In genomic region chr15:81400640-81401236, GRCh38 we compare ENCODE assay signal across 7 cellular contexts. TPM values are rescaled to one million over a fixed set of nuclear protein-coding genes. Genes with fewer than 3 reads are reported as not detected.
DNase-seq lines count a peak whose midpoint lies in the region; ATAC-seq and TF ChIP-seq lines count a peak whose summit lies in the region.

No MANE protein-coding gene starts in this region.

- H3K4me3 ChIP-seq in esophagus muscularis mucosa: no peak overlapping the region

- in situ Hi-C loops in SK-MEL-5 (cut with HindIII; ENCODE audit: low pct_unique_long_range_greater_than_20kb, low sequenced_read_pairs): no loop called here

- TF ChIP-seq EP300 in Ishikawa (IDR thresholded peaks at IDR 0.05; ENCODE audit: borderline replicate concordance) (no peak), esophagus muscularis mucosa (IDR thresholded peaks at IDR 0.05) (no peak)

- ATAC-seq in HG03457 (IDR thresholded peaks at IDR 0.05; ENCODE audit: unreplicated experiment): no peak

- 30% methylated on average over 6 of the region's 6 CpGs for WGBS in esophagus muscularis mucosa

- no peak overlapping the region for H3K27ac ChIP-seq in esophagus muscularis mucosa (replicated peaks in 1 of 4)

- peak; percentile 90 for TF ChIP-seq RAD21 in Ishikawa (IDR thresholded peaks at IDR 0.05; ENCODE audit: low read depth)

- no peaks in the 10 kb centered on the region for H3K9me3 ChIP-seq in esophagus muscularis mucosa

- intact Hi-C loops in esophagus muscularis mucosa (cut with DNase I): loop anchor here (1.0 kb wide), 1 partner anchor 125 kb away; no protein-coding TSS in a partner anchor

- peaks cover 0 to 16% (median 0%) of the 10 kb centered on the region in 4 donors for H3K27me3 ChIP-seq in esophagus muscularis mucosa

- H3K36me3 ChIP-seq in esophagus muscularis mucosa: no peaks in the 10 kb centered on the region

- TF ChIP-seq POLR2A in esophagus muscularis mucosa (IDR thresholded peaks at IDR 0.05; ENCODE audit: low read depth): no peak

- no peaks in the 10 kb centered on the region for H3K4me1 ChIP-seq in esophagus muscularis mucosa

- peak; percentile 69 to 82 (median 76) for TF ChIP-seq CTCF in esophagus muscularis mucosa (IDR thresholded peaks at IDR 0.05)

- DNase-seq in GDM1 (lab: John Stamatoyannopoulos, UW) (peak; percentile 6), SK-MEL-5 (ENCODE audit: low read depth, low spot score) (peak; percentile 71), esophagus muscularis mucosa (ENCODE audit: extremely low spot score) (no peak), non-pigmented ciliary epithelial cell (ENCODE audit: low read depth) (peak; percentile 27), middle frontal gyrus (ENCODE audit: extremely low spot score, low spot score) (no peak)

TF ChIP-seq in Ishikawa, 13 proteins besides CTCF, POLR2A, EP300 and RAD21:
- no peak for TF ChIP-seq ZBTB7A (IDR thresholded peaks at IDR 0.05; ENCODE audit: low read depth)
- TF ChIP-seq CREB1 (IDR thresholded peaks at IDR 0.05; ENCODE audit: low read depth): no peak
- no peak for TF ChIP-seq REST (IDR thresholded peaks at IDR 0.05; ENCODE audit: low read depth)
- TF ChIP-seq TCF12 (IDR thresholded peaks at IDR 0.05; ENCODE audit: low read depth): no peak
- no peak for TF ChIP-seq EGR1 (IDR thresholded peaks at IDR 0.05)
- no peak for TF ChIP-seq NFIC (IDR thresholded peaks at IDR 0.05)
- TF ChIP-seq MAX (IDR thresholded peaks at IDR 0.05): no peak
- no peak for TF ChIP-seq FOXM1 (IDR thresholded peaks at IDR 0.05; ENCODE audit: borderline replicate concordance, low read depth)
- TF ChIP-seq YY1 (IDR thresholded peaks at IDR 0.05; ENCODE audit: low read depth): no peak
- TF ChIP-seq CEBPB (IDR thresholded peaks at IDR 0.05): no peak
- no peak for TF ChIP-seq TEAD4 (IDR thresholded peaks at IDR 0.05)
- no peak for TF ChIP-seq USF1 (IDR thresholded peaks at IDR 0.05)
- no peak for TF ChIP-seq TAF1 (IDR thresholded peaks at IDR 0.05; ENCODE audit: low read depth)

RNA-seq across cellular contexts. Expression of gene TMC3, which starts 26.7 kb away (rescaled TPM):
- not detected in 2 replicates for total RNA-seq in SK-MEL-5 (2014; rRNA removed; shearing (Covaris generic))
- polyA plus RNA-seq in SK-MEL-5 (2015; cell fraction: cytosol; rRNA removed): not detected in 2 replicates
- polyA plus RNA-seq in SK-MEL-5 (2015; cell fraction: nucleus; rRNA removed): not detected in 2 replicates
- total RNA-seq in esophagus muscularis mucosa: under 1 TPM; 0.17 to 0.99 (median 0.47) TPM

Comparison
In these comparisons a context has a peak if more than half of its experiments do, and no peak if none do; other contexts are left out.
1. DNase-seq: peak in GDM1 (single experiment), SK-MEL-5 (single experiment) and non-pigmented ciliary epithelial cell (single experiment); none in esophagus muscularis mucosa (single experiment) and middle frontal gyrus (single experiment).